Comparison of ENCODE assay signal across 15 cellular contexts in the genomic region with DNA sequence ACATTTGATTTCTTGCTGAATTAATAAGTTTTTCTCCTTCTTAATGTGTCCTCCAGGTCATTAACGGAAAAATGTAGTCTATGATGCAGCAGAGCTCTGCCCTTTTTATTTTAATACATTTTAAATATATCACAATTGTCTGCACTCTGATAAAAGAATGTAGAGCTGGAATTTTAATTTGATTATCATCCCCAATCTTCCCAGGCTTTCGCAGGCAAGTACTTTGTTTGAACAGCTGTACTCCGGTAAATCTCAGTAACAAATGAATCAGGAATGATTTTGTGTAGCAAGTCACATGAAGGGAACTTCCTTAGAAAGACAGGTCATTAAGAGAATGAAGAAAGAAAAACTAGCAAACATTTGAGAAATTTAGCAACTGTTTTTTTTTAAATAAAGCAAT.
DNase-seq lines count a peak whose midpoint lies in the region; ATAC-seq and TF ChIP-seq lines count a peak whose summit lies in the region.
"Had no signal": no experiment of that assay in that cellular context is flagged by ENCODE, and none has a peak within 500 bp of the region (broad histone marks: within the 10 kb centered on the region; RNA-seq: fewer than 3 reads in every experiment).

No MANE protein-coding gene starts in this region.

- in situ Hi-C loops in astrocyte of the spinal cord (cut with HindIII; ENCODE audit: low sequenced_read_pairs) = no loop called here

- no peak for TF ChIP-seq CTCF in AG10803 (conservative IDR thresholded peaks at IDR 0.05; ENCODE audit: low read length)
- no peak for TF ChIP-seq CTCF in astrocyte of the spinal cord (IDR thresholded peaks at IDR 0.05; ENCODE audit: low read depth, low read length)

- DNase-seq in AG10803 (ENCODE audit: low read depth) (peak; percentile 33), M059J (ENCODE audit: low read depth) (peak; percentile 29), astrocyte of the spinal cord (ENCODE audit: low read depth, low spot score) (peak; percentile 72), iris pigment epithelial cell (ENCODE audit: low read depth) (peak; percentile 69), SK-N-DZ (ENCODE audit: low spot score) (no peak), NCI-H1694 (lab: John Stamatoyannopoulos, UW) (no peak), CD1c-positive myeloid dendritic cell (ENCODE audit: extremely low spot score) (no peak)
- DNase-seq: activated CD4-positive, CD25-positive, alpha-beta regulatory T cell treated with anti-CD3 and anti-CD28 coated beads, Interleukin-2, amount 50 U/mL, for 72 hours; activated effector memory CD4-positive, alpha-beta T cell treated with Interleukin-2 at 50 U/mL for 16 hours; naive thymus-derived CD8-positive, alpha-beta T cell; NCI-H1436; Right ventricle myocardium superior; stimulated activated naive CD4-positive, alpha-beta T cell had no signal

- ATAC-seq in HG02571 (IDR thresholded peaks at IDR 0.05; ENCODE audit: unreplicated experiment) = no peak
- ATAC-seq: naive thymus-derived CD8-positive, alpha-beta T cell had no signal

- no peak overlapping the region for H3K4me3 ChIP-seq in AG10803 (ENCODE audit: low read length)
- no peak overlapping the region for H3K4me3 ChIP-seq in astrocyte of the spinal cord (ENCODE audit: low read depth, low read length)
- H3K4me3 ChIP-seq: coronary artery had no signal

Comparison
In these comparisons a context has a peak if more than half of its experiments do, and no peak if none do; other contexts are left out.
1. DNase-seq: peak in AG10803 (single experiment), M059J (single experiment), astrocyte of the spinal cord (single experiment) and iris pigment epithelial cell (single experiment); none in SK-N-DZ (single experiment), NCI-H1694 (single experiment) and CD1c-positive myeloid dendritic cell (single experiment).